22 cellular contexts compared by ENCODE assay signal in genomic region chr1:16447641-16448040, GRCh38. TPM values are rescaled to one million over a fixed set of nuclear protein-coding genes. Genes with fewer than 3 reads are reported as not detected.
"Had no signal": no experiment of that assay in that cellular context is flagged by ENCODE, and none has a peak within 500 bp of the region (broad histone marks: within the 10 kb centered on the region; RNA-seq: fewer than 3 reads in every experiment).

No MANE protein-coding gene starts in this region.

- H3K9me3 ChIP-seq: neutrophil, sigmoid colon, tibial nerve, vagina had no signal

- DNase-seq: activated CD4-positive, alpha-beta T cell treated with anti-CD3 and anti-CD28 coated beads, Interleukin-2, amount 50 U/mL, for 1 hour; activated T-cell treated with anti-CD3 and anti-CD28 coated beads for 4 hours; dermis blood vessel endothelial cell; foreskin fibroblast; left cardiac atrium; mesendoderm; naive thymus-derived CD8-positive, alpha-beta T cell; sigmoid colon; stimulated activated CD4-positive, alpha-beta T cell treated with anti-CD3 and anti-CD28 coated beads, Interleukin-4, amount 100 ng/mL, for 4 hours; stimulated activated naive CD4-positive, alpha-beta T cell treated with Interleukin-2 at 50 U/mL for 16 hours; T-helper 1 cell had no signal

- H3K9me3 Mint-ChIP-seq: naive thymus-derived CD8-positive, alpha-beta T cell had no signal

- H3K4me3 Mint-ChIP-seq: naive thymus-derived CD8-positive, alpha-beta T cell had no signal

- H3K4me1 ChIP-seq: parathyroid adenoma had no signal

- H3K27me3 ChIP-seq: hepatocyte, neutrophil, sigmoid colon, tibial nerve, vagina had no signal

- H3K4me3 ChIP-seq: hepatocyte, sigmoid colon, tibial nerve, vagina had no signal

- H3K27me3 Mint-ChIP-seq: naive thymus-derived CD8-positive, alpha-beta T cell had no signal

- H3K27ac ChIP-seq: epithelial cell of prostate, hepatocyte, neutrophil, parathyroid adenoma, sigmoid colon, tibial nerve, vagina had no signal

- ATAC-seq: left cardiac atrium; naive thymus-derived CD8-positive, alpha-beta T cell had no signal

RNA-seq across cellular contexts. Expression of gene SPATA21, which starts 10.4 kb away (rescaled TPM):
- total RNA-seq: bronchial epithelial cell; cerebellum; left cardiac atrium; lower leg skin; mucosa of gallbladder; naive thymus-derived CD8-positive, alpha-beta T cell; sigmoid colon; subcutaneous adipose tissue; tibial nerve; vagina had no signal
- polyA plus RNA-seq: naive thymus-derived CD8-positive, alpha-beta T cell had no signal
